Comparison of ENCODE assay signal across 12 cellular contexts in the genomic region with DNA sequence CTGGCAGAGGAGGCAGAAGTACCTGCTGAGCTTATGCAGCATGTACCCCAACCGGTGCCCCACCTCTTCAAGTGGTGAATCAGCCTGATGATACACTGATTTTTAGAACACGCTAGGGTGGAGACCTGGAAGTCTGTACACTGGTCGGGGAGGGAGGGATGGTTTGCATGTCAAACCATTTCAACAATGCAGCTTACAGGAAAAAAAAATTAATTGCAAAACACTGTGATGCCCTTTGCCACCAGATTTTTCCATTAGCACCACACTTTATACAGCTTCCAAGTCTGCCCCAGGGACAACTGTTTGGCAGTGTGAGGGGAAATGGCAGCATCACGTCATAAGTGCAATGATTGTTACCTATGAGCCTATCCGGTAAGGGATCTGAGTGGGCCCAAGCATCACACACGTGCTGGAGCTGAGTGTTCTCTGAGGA.
DNase-seq lines count a peak whose midpoint lies in the region; ATAC-seq and TF ChIP-seq lines count a peak whose summit lies in the region.
"Had no signal": no experiment of that assay in that cellular context is flagged by ENCODE, and none has a peak within 500 bp of the region (broad histone marks: within the 10 kb centered on the region; RNA-seq: fewer than 3 reads in every experiment).

No MANE protein-coding gene starts in this region.

- H3K9me3 Mint-ChIP-seq in activated naive CD8-positive, alpha-beta T cell treated with anti-CD3 and anti-CD28 coated beads, Interleukin-2, amount 50 U/mL, for 24 hours: no peaks in the 10 kb centered on the region

- H3K27me3 Mint-ChIP-seq in activated naive CD8-positive, alpha-beta T cell treated with anti-CD3 and anti-CD28 coated beads, Interleukin-2, amount 50 U/mL, for 24 hours: no peaks in the 10 kb centered on the region

- peak overlapping the region in 1 of 2 experiments; percentile 80 for H3K18ac ChIP-seq in mesenchymal stem cell (ENCODE audit: low read depth in 1 of 2, low read length in 2 of 2)

- H4K91ac ChIP-seq in mesenchymal stem cell (ENCODE audit: low read length): no peak overlapping the region

- H2BK12ac ChIP-seq in mesenchymal stem cell (ENCODE audit: low read length in 2 of 2): peak overlapping the region in 1 of 2 experiments; percentile 70

- H2BK15ac ChIP-seq in mesenchymal stem cell (ENCODE audit: low read depth, poor library complexity, severe bottlenecking): no peak overlapping the region

- no peaks in the 10 kb centered on the region for H4K20me1 ChIP-seq in PC-3 (ENCODE audit: low read length)

- no TSS peak for BruUV-seq in PC-3 (replicated peaks; lab: Mats Ljungman, UMichigan)

- peak overlapping the region; percentile 95 for H3K4me2 ChIP-seq in PC-3 (ENCODE audit: low read length)
- no peak overlapping the region for H3K4me2 ChIP-seq in mesenchymal stem cell (ENCODE audit: low read length, poor library complexity, severe bottlenecking)

- peak overlapping the region; percentile 50 for H2AK5ac ChIP-seq in mesenchymal stem cell (ENCODE audit: low read length, severe bottlenecking)

- POLR2A ChIA-PET in PC-3 (lab: Charles Lee; ENCODE audit: unreplicated experiment): no interaction called here

- H3K36me3 Mint-ChIP-seq in activated naive CD8-positive, alpha-beta T cell treated with anti-CD3 and anti-CD28 coated beads, Interleukin-2, amount 50 U/mL, for 24 hours (ENCODE audit: low read depth): no peaks in the 10 kb centered on the region

- H3K36me3 ChIP-seq in PC-3 (ENCODE audit: low read depth, low read length) (no peaks in the 10 kb centered on the region), mesenchymal stem cell (ENCODE audit: control insufficient read depth in 1 of 2, insufficient read depth in 2 of 2, low read depth in 1 of 2, low read length in 2 of 2) (peaks cover 0 to 13% of the 10 kb centered on the region in 2 experiments), tibial artery (no peaks in the 10 kb centered on the region)

- H3K4me1 Mint-ChIP-seq in activated naive CD8-positive, alpha-beta T cell treated with anti-CD3 and anti-CD28 coated beads, Interleukin-2, amount 50 U/mL, for 24 hours: no peaks in the 10 kb centered on the region

- H3K4ac ChIP-seq in mesenchymal stem cell (ENCODE audit: low read depth in 1 of 2, low read length in 2 of 2): peak overlapping the region in 1 of 2 experiments; percentile 63

- H3K9me2 ChIP-seq in PC-3 (replicated peaks; ENCODE audit: low read length): no peaks in the 10 kb centered on the region

- H3K9ac ChIP-seq in PC-3 (ENCODE audit: low read length) (peak overlapping the region; percentile 58), mesenchymal stem cell (ENCODE audit: low read length) (peak overlapping the region; percentile 96)
- H3K9ac ChIP-seq: parathyroid adenoma had no signal

- H3K4me3 Mint-ChIP-seq in activated naive CD8-positive, alpha-beta T cell treated with anti-CD3 and anti-CD28 coated beads, Interleukin-2, amount 50 U/mL, for 24 hours: no peak overlapping the region

- CTCF ChIA-PET in PC-3 (lab: Charles Lee): no interaction called here

- no peak overlapping the region for H2BK5ac ChIP-seq in mesenchymal stem cell (ENCODE audit: low read depth, low read length, poor library complexity, severe bottlenecking)

- H3K4me1 ChIP-seq in PC-3 (ENCODE audit: insufficient read depth, low read length) (peaks cover 50% of the 10 kb centered on the region), mesenchymal stem cell (ENCODE audit: control insufficient read depth, insufficient read depth, low read depth, low read length) (peaks cover 5% of the 10 kb centered on the region), tibial artery (peaks cover 0 to 88% (median 56%) of the 10 kb centered on the region in 4 donors)
- H3K4me1 ChIP-seq: parathyroid adenoma had no signal

- DNase-seq in PC-3 (peak; percentile 84), epithelial cell of esophagus (ENCODE audit: low read depth) (peak; percentile 97), mesenchymal stem cell (peak; percentile 45), tibial artery (peak; percentile 55 to 76), occipital lobe (lab: John Stamatoyannopoulos, UW) (no peak), Ammon's horn (ENCODE audit: low spot score) (no peak), NCI-H1048 (lab: John Stamatoyannopoulos, UW) (no peak)
- no peak for DNase-seq in activated naive CD8-positive, alpha-beta T cell treated with anti-CD3 and anti-CD28 coated beads, Interleukin-2, amount 50 U/mL, for 24 hours
- DNase-seq: activated T-cell treated with anti-CD3 and anti-CD28 coated beads, Interleukin-2, amount 50 U/mL, for 48 hours; DMS53 had no signal

- peaks cover 17% of the 10 kb centered on the region for H3F3A ChIP-seq in PC-3 (ENCODE audit: low read length, unreplicated experiment)

- peak overlapping the region in 1 of 2 experiments; percentile 14 for H3K14ac ChIP-seq in mesenchymal stem cell (ENCODE audit: low read length in 2 of 2)

- H3K27me3 ChIP-seq in PC-3 (ENCODE audit: low read length) (no peaks in the 10 kb centered on the region), mesenchymal stem cell (ENCODE audit: control insufficient read depth in 1 of 2, insufficient read depth in 1 of 2, low read length in 2 of 2) (no peaks in the 10 kb centered on the region), tibial artery (no peaks in the 10 kb centered on the region)

- H2AFZ ChIP-seq in PC-3 (ENCODE audit: low read length) (no peak overlapping the region; the same call in 1 of the 2 replicates), mesenchymal stem cell (ENCODE audit: low read depth, low read length) (no peak overlapping the region)
- H2AFZ ChIP-seq: parathyroid adenoma had no signal

- intact Hi-C loops in PC-3 (cut with micrococcal nuclease): no loop called here
- intact Hi-C loops in tibial artery (cut with DNase I; ENCODE audit: low total_unique reads): loop anchor here (10.0 kb wide), 1 partner anchor 62 kb away; no protein-coding TSS in a partner anchor

- H3K79me1 ChIP-seq in mesenchymal stem cell (replicated peaks; ENCODE audit: low read length, poor library complexity, severe bottlenecking): peaks cover 11% of the 10 kb centered on the region

- H3K27ac ChIP-seq in PC-3 (ENCODE audit: low read length) (peak overlapping the region; percentile 93), mesenchymal stem cell (ENCODE audit: low read length, poor library complexity, severe bottlenecking) (no peak overlapping the region), tibial artery (peak overlapping the region; percentile 82 to 87)
- H3K27ac ChIP-seq: parathyroid adenoma, VCaP had no signal

- no peaks in the 10 kb centered on the region for H3K9me3 ChIP-seq in PC-3 (ENCODE audit: low read length)
- no peaks in the 10 kb centered on the region for H3K9me3 ChIP-seq in mesenchymal stem cell (ENCODE audit: control insufficient read depth, low read length)
- H3K9me3 ChIP-seq in tibial artery: no peaks in the 10 kb centered on the region

- H3K27ac Mint-ChIP-seq in activated naive CD8-positive, alpha-beta T cell treated with anti-CD3 and anti-CD28 coated beads, Interleukin-2, amount 50 U/mL, for 24 hours: no peak overlapping the region

- peak; percentile 76 for ATAC-seq in PC-3
- no peak for ATAC-seq in activated naive CD8-positive, alpha-beta T cell treated with anti-CD3 and anti-CD28 coated beads, Interleukin-2, amount 50 U/mL, for 24 hours

- 75% methylated on average over 4 of the region's 6 CpGs for WGBS in mesenchymal stem cell

- TF ChIP-seq CTCF in PC-3 (conservative IDR thresholded peaks at IDR 0.05; ENCODE audit: low read depth, low read length): no peak
- no peak for TF ChIP-seq CTCF in epithelial cell of esophagus (IDR thresholded peaks at IDR 0.05; ENCODE audit: insufficient read depth, low read depth, low read length, missing control alignments)
- TF ChIP-seq CTCF in tibial artery (IDR thresholded peaks at IDR 0.05): no peak

- peaks cover 10% of the 10 kb centered on the region; the same call in 1 of the 2 replicates for H3K79me2 ChIP-seq in PC-3 (ENCODE audit: low read length)
- H3K79me2 ChIP-seq: parathyroid adenoma had no signal

- H2BK120ac ChIP-seq in mesenchymal stem cell (ENCODE audit: low read depth, low read length): no peak overlapping the region

- H4K8ac ChIP-seq in mesenchymal stem cell (ENCODE audit: low read length): no peak overlapping the region

- H3K23ac ChIP-seq in mesenchymal stem cell (ENCODE audit: low read length in 2 of 2): no peak overlapping the region

- H3K4me3 ChIP-seq in PC-3 (ENCODE audit: low read length) (no peak overlapping the region), epithelial cell of esophagus (ENCODE audit: low read length) (peak overlapping the region; percentile 50), mesenchymal stem cell (ENCODE audit: insufficient read depth in 1 of 2, low read depth in 1 of 2, low read length in 2 of 2) (peak overlapping the region in 1 of 2 experiments; percentile 79), tibial artery (peak overlapping the region; percentile 5 to 51)

Comparison
In these comparisons a context has a peak if more than half of its experiments do, and no peak if none do; other contexts are left out.
1. DNase-seq: peak in PC-3 (single experiment), epithelial cell of esophagus (single experiment), mesenchymal stem cell (single experiment) and tibial artery (2 of 2); none in occipital lobe (single experiment), Ammon's horn (single experiment), activated naive CD8-positive, alpha-beta T cell treated with anti-CD3 and anti-CD28 coated beads, Interleukin-2, amount 50 U/mL, for 24 hours (single experiment) and NCI-H1048 (single experiment).